ENCODE assay signal across 2 cellular contexts in the genomic region with DNA sequence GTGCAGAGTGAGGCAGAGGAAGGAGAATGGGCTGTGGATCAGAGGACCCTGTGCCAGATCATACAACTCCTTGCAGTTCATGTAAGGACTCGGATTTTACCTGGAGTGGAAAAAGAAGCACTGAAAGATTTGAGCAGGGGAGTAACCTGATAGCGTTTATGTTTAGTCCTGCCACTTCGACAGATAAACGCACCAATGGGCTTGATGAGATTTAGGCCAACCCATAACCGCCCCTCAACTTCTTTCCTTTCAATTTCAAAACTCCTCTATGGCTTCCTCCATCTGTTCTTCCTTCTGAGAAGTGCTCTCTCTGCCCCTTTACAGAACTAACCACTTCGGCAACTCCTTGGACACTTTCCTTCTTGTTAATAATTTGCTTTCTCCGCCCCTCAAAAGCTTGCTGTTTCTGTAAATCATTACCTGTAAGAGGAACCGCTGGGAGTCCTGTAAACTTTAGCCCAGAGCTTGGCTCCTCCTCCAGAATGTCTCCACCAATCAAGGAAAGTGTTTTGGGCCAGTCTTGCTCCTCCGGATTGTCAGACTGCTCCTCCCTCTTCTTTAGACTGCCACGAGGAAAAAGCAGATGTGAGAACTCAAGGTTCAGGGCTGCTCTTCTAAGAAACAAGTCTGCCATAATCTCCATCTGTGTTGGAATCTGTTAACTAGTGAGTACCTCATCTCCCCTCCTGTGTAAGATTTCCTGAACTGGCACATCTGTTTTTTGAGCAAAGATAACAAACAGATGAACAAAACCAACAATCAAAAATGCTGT.
TF ChIP-seq lines count a peak whose summit lies in the region.

A gene with protein sequence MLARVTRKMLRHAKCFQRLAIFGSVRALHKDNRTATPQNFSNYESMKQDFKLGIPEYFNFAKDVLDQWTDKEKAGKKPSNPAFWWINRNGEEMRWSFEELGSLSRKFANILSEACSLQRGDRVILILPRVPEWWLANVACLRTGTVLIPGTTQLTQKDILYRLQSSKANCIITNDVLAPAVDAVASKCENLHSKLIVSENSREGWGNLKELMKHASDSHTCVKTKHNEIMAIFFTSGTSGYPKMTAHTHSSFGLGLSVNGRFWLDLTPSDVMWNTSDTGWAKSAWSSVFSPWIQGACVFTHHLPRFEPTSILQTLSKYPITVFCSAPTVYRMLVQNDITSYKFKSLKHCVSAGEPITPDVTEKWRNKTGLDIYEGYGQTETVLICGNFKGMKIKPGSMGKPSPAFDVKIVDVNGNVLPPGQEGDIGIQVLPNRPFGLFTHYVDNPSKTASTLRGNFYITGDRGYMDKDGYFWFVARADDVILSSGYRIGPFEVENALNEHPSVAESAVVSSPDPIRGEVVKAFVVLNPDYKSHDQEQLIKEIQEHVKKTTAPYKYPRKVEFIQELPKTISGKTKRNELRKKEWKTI (plus strand): TSS at position 554 of the 772 bp plus-strand sequence. CDS start 6,021 bp downstream, outside the sequence.

TF ChIP-seq in IMR-90, 13 proteins besides CTCF, POLR2A, EP300 and RAD21:
- TF ChIP-seq, protein P1, sequence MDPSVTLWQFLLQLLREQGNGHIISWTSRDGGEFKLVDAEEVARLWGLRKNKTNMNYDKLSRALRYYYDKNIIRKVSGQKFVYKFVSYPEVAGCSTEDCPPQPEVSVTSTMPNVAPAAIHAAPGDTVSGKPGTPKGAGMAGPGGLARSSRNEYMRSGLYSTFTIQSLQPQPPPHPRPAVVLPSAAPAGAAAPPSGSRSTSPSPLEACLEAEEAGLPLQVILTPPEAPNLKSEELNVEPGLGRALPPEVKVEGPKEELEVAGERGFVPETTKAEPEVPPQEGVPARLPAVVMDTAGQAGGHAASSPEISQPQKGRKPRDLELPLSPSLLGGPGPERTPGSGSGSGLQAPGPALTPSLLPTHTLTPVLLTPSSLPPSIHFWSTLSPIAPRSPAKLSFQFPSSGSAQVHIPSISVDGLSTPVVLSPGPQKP (IDR thresholded peaks at IDR 0.05; ENCODE audit: borderline replicate concordance, low read depth, low read length), result no peak
- TF ChIP-seq MXI1 (IDR thresholded peaks at IDR 0.05; ENCODE audit: borderline replicate concordance, low read depth, low read length), result peak; percentile 73; the same call in 1 of the 2 replicates
TF ChIP-seq in IMR-90: peak in this region for 1.

TF ChIP-seq in WTC11, 78 proteins besides CTCF, POLR2A, EP300 and RAD21 (continued from another document):
- TF ChIP-seq, protein P2, sequence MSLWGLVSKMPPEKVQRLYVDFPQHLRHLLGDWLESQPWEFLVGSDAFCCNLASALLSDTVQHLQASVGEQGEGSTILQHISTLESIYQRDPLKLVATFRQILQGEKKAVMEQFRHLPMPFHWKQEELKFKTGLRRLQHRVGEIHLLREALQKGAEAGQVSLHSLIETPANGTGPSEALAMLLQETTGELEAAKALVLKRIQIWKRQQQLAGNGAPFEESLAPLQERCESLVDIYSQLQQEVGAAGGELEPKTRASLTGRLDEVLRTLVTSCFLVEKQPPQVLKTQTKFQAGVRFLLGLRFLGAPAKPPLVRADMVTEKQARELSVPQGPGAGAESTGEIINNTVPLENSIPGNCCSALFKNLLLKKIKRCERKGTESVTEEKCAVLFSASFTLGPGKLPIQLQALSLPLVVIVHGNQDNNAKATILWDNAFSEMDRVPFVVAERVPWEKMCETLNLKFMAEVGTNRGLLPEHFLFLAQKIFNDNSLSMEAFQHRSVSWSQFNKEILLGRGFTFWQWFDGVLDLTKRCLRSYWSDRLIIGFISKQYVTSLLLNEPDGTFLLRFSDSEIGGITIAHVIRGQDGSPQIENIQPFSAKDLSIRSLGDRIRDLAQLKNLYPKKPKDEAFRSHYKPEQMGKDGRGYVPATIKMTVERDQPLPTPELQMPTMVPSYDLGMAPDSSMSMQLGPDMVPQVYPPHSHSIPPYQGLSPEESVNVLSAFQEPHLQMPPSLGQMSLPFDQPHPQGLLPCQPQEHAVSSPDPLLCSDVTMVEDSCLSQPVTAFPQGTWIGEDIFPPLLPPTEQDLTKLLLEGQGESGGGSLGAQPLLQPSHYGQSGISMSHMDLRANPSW (CRISPR knock-in tag; conservative IDR thresholded peaks at IDR 0.05; ENCODE audit: low read depth), result no peak
- TF ChIP-seq, protein P3, sequence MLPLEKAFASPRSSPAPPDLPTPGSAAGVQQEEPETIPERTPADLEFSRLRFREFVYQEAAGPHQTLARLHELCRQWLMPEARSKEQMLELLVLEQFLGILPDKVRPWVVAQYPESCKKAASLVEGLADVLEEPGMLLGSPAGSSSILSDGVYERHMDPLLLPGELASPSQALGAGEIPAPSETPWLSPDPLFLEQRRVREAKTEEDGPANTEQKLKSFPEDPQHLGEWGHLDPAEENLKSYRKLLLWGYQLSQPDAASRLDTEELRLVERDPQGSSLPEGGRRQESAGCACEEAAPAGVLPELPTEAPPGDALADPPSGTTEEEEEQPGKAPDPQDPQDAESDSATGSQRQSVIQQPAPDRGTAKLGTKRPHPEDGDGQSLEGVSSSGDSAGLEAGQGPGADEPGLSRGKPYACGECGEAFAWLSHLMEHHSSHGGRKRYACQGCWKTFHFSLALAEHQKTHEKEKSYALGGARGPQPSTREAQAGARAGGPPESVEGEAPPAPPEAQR (CRISPR knock-in tag; IDR thresholded peaks at IDR 0.05), result no peak
- TF ChIP-seq JUN (CRISPR knock-in tag; IDR thresholded peaks at IDR 0.05) (no peak), ZNF671 (CRISPR knock-in tag; IDR thresholded peaks at IDR 0.05) (no peak), MXD4 (CRISPR knock-in tag; IDR thresholded peaks at IDR 0.05; ENCODE audit: borderline replicate concordance) (no peak), ZNF317 (CRISPR knock-in tag; IDR thresholded peaks at IDR 0.05; ENCODE audit: borderline replicate concordance, low read depth) (no peak), CREM (CRISPR knock-in tag; IDR thresholded peaks at IDR 0.05) (no peak), EMX1 (CRISPR knock-in tag; IDR thresholded peaks at IDR 0.05) (no peak), TEAD1 (CRISPR knock-in tag; IDR thresholded peaks at IDR 0.05) (no peak), ZNF219 (CRISPR knock-in tag; IDR thresholded peaks at IDR 0.05; ENCODE audit: borderline replicate concordance) (no peak), ZNF138 (CRISPR knock-in tag; conservative IDR thresholded peaks at IDR 0.05) (no peak), ZBTB21 (CRISPR knock-in tag; IDR thresholded peaks at IDR 0.05; ENCODE audit: borderline replicate concordance) (no peak), IRF2 (CRISPR knock-in tag; IDR thresholded peaks at IDR 0.05; ENCODE audit: borderline replicate concordance, low read depth) (no peak), SOX15 (CRISPR knock-in tag; IDR thresholded peaks at IDR 0.05) (no peak)
- TF ChIP-seq, protein P4, sequence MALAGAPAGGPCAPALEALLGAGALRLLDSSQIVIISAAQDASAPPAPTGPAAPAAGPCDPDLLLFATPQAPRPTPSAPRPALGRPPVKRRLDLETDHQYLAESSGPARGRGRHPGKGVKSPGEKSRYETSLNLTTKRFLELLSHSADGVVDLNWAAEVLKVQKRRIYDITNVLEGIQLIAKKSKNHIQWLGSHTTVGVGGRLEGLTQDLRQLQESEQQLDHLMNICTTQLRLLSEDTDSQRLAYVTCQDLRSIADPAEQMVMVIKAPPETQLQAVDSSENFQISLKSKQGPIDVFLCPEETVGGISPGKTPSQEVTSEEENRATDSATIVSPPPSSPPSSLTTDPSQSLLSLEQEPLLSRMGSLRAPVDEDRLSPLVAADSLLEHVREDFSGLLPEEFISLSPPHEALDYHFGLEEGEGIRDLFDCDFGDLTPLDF (CRISPR knock-in tag; IDR thresholded peaks at IDR 0.05), result no peak
- TF ChIP-seq, protein P5, sequence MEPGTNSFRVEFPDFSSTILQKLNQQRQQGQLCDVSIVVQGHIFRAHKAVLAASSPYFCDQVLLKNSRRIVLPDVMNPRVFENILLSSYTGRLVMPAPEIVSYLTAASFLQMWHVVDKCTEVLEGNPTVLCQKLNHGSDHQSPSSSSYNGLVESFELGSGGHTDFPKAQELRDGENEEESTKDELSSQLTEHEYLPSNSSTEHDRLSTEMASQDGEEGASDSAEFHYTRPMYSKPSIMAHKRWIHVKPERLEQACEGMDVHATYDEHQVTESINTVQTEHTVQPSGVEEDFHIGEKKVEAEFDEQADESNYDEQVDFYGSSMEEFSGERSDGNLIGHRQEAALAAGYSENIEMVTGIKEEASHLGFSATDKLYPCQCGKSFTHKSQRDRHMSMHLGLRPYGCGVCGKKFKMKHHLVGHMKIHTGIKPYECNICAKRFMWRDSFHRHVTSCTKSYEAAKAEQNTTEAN (CRISPR knock-in tag; IDR thresholded peaks at IDR 0.05), result no peak
- TF ChIP-seq, protein P6, sequence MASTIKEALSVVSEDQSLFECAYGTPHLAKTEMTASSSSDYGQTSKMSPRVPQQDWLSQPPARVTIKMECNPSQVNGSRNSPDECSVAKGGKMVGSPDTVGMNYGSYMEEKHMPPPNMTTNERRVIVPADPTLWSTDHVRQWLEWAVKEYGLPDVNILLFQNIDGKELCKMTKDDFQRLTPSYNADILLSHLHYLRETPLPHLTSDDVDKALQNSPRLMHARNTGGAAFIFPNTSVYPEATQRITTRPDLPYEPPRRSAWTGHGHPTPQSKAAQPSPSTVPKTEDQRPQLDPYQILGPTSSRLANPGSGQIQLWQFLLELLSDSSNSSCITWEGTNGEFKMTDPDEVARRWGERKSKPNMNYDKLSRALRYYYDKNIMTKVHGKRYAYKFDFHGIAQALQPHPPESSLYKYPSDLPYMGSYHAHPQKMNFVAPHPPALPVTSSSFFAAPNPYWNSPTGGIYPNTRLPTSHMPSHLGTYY (CRISPR knock-in tag; IDR thresholded peaks at IDR 0.05), result no peak
- TF ChIP-seq, protein P7, sequence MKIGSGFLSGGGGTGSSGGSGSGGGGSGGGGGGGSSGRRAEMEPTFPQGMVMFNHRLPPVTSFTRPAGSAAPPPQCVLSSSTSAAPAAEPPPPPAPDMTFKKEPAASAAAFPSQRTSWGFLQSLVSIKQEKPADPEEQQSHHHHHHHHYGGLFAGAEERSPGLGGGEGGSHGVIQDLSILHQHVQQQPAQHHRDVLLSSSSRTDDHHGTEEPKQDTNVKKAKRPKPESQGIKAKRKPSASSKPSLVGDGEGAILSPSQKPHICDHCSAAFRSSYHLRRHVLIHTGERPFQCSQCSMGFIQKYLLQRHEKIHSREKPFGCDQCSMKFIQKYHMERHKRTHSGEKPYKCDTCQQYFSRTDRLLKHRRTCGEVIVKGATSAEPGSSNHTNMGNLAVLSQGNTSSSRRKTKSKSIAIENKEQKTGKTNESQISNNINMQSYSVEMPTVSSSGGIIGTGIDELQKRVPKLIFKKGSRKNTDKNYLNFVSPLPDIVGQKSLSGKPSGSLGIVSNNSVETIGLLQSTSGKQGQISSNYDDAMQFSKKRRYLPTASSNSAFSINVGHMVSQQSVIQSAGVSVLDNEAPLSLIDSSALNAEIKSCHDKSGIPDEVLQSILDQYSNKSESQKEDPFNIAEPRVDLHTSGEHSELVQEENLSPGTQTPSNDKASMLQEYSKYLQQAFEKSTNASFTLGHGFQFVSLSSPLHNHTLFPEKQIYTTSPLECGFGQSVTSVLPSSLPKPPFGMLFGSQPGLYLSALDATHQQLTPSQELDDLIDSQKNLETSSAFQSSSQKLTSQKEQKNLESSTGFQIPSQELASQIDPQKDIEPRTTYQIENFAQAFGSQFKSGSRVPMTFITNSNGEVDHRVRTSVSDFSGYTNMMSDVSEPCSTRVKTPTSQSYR (CRISPR knock-in tag; IDR thresholded peaks at IDR 0.05), result no peak
